18 cellular contexts compared by ENCODE assay signal in genomic region chr5:172319708-172320441, GRCh38. TPM values are rescaled to one million over a fixed set of nuclear protein-coding genes. Genes with fewer than 3 reads are reported as not detected.
DNase-seq lines count a peak whose midpoint lies in the region; ATAC-seq and TF ChIP-seq lines count a peak whose summit lies in the region.
"Had no signal": no experiment of that assay in that cellular context is flagged by ENCODE, and none has a peak within 500 bp of the region (broad histone marks: within the 10 kb centered on the region; RNA-seq: fewer than 3 reads in every experiment).

No MANE protein-coding gene starts in this region.

- H3K27me3 Mint-ChIP-seq in chondrocyte (ENCODE audit: low read depth) = no peaks in the 10 kb centered on the region

- no peak overlapping the region for H3K4me3 Mint-ChIP-seq in chondrocyte (ENCODE audit: unreplicated experiment)

- H3K4me1 Mint-ChIP-seq in chondrocyte (ENCODE audit: low read depth) = peaks cover 13% of the 10 kb centered on the region

- TF ChIP-seq CTCF in chondrocyte (IDR thresholded peaks at IDR 0.05) (no peak), foreskin keratinocyte (conservative IDR thresholded peaks at IDR 0.05) (no peak)

- H3K36me3 Mint-ChIP-seq in chondrocyte (ENCODE audit: low read depth) = no peaks in the 10 kb centered on the region

- peaks cover 22% of the 10 kb centered on the region for H3K4me1 ChIP-seq in foreskin keratinocyte
- H3K4me1 ChIP-seq: parathyroid adenoma, uterus had no signal

- H3K9me3 Mint-ChIP-seq in chondrocyte (ENCODE audit: low read depth) = no peaks in the 10 kb centered on the region

- ATAC-seq in HG02885 (IDR thresholded peaks at IDR 0.05; ENCODE audit: poor library complexity, unreplicated experiment) (peak; percentile 46), GM19455 (IDR thresholded peaks at IDR 0.05; ENCODE audit: unreplicated experiment) (no peak), foreskin keratinocyte (no peak), GM18858 (IDR thresholded peaks at IDR 0.05; ENCODE audit: unreplicated experiment) (no peak)
- ATAC-seq: left lobe of liver, SK-N-SH treated with all-trans-retinoic acid at 6 μM for 48 hours had no signal

- DNase-seq in AG20443 (ENCODE audit: low spot score) (peak; percentile 60), chondrocyte (ENCODE audit: low spot score) (no peak), mesenteric fat pad (ENCODE audit: low spot score) (peak; percentile 18), foreskin keratinocyte (no peak), GM19240 (ENCODE audit: insufficient read length, low spot score) (no peak)
- DNase-seq: activated CD4-positive, alpha-beta T cell treated with anti-CD3 and anti-CD28 coated beads for 1 hour; amygdala; EL; foreskin fibroblast; NCI-H2081; NCI-H524; uterus had no signal

- no peak overlapping the region for H3K27ac ChIP-seq in foreskin keratinocyte
- H3K27ac ChIP-seq: parathyroid adenoma, uterus had no signal

- H3K27ac Mint-ChIP-seq in chondrocyte (ENCODE audit: unreplicated experiment) = peak overlapping the region; percentile 74

- H3K27me3 ChIP-seq in foreskin keratinocyte = no peaks in the 10 kb centered on the region
- H3K27me3 ChIP-seq: uterus had no signal

RNA-seq across cellular contexts. Expression of gene UBTD2, which starts 36.3 kb away (rescaled TPM):
- total RNA-seq in chondrocyte (37.6 to 38.9 TPM (median 38.4 TPM) in 3 replicates), mesenteric fat pad (13.0 TPM), foreskin keratinocyte (17.1 and 18.7 TPM in 2 replicates)
- 9.9 and 10.2 TPM in 2 replicates for polyA plus RNA-seq in foreskin keratinocyte

Comparison
In these comparisons a context has a peak if more than half of its experiments do, and no peak if none do; other contexts are left out.
1. DNase-seq: peak in AG20443 (single experiment) and mesenteric fat pad (single experiment); none in chondrocyte (single experiment), foreskin keratinocyte (0 of 2) and GM19240 (single experiment).